18 cellular contexts compared by ENCODE assay signal in genomic region chr4:186216465-186217024, GRCh38. TPM values are rescaled to one million over a fixed set of nuclear protein-coding genes. Genes with fewer than 3 reads are reported as not detected.
DNase-seq lines count a peak whose midpoint lies in the region; ATAC-seq and TF ChIP-seq lines count a peak whose summit lies in the region.
"Had no signal": no experiment of that assay in that cellular context is flagged by ENCODE, and none has a peak within 500 bp of the region (broad histone marks: within the 10 kb centered on the region; RNA-seq: fewer than 3 reads in every experiment).

No MANE protein-coding gene starts in this region.

- no peaks in the 10 kb centered on the region for H3K27me3 ChIP-seq in gastroesophageal sphincter

- no peak overlapping the region for H3K4me3 ChIP-seq in gastroesophageal sphincter
- H3K4me3 ChIP-seq: psoas muscle had no signal

- no peak for TF ChIP-seq CTCF in gastroesophageal sphincter (IDR thresholded peaks at IDR 0.05)

- TF ChIP-seq EP300 in gastroesophageal sphincter (IDR thresholded peaks at IDR 0.05), result no peak

- TF ChIP-seq POLR2A in gastroesophageal sphincter (IDR thresholded peaks at IDR 0.05), result no peak

- peak; percentile 66 for DNase-seq in DMS 273 (lab: John Stamatoyannopoulos, UW; ENCODE audit: unreplicated experiment)
- DNase-seq in DMS 273 treated with DMSO at 0.1 percent for 48 hours (lab: John Stamatoyannopoulos, UW), result no peak
- DNase-seq in NCI-H1105 treated with DMSO at 0.1 percent for 48 hours (lab: John Stamatoyannopoulos, UW), result peak; percentile 50
- peak; percentile 81 for DNase-seq in NCI-H82 treated with DMSO at 0.1 percent for 48 hours (lab: John Stamatoyannopoulos, UW; ENCODE audit: unreplicated experiment)
- DNase-seq in left kidney (ENCODE audit: low read depth, low spot score), result peak; percentile 12
- DNase-seq in activated T-cell treated with anti-CD3 and anti-CD28 coated beads for 4 hours, result no peak
- DNase-seq: activated CD4-positive, alpha-beta T cell treated with anti-CD3 and anti-CD28 coated beads for 36 hours; activated CD8-positive, alpha-beta memory T cell treated with anti-CD3 and anti-CD28 coated beads, Interleukin-2, amount 10 ng/mL, durations not matched to agents 7 days and 5 days; left cardiac atrium; psoas muscle; SW 1271 had no signal

- no peak overlapping the region for H3K27ac ChIP-seq in gastroesophageal sphincter
- H3K27ac ChIP-seq: 22Rv1, epithelial cell of prostate, psoas muscle had no signal

- no peaks in the 10 kb centered on the region for H3K9me3 ChIP-seq in gastroesophageal sphincter
- H3K9me3 ChIP-seq: psoas muscle had no signal

- WGBS in gastroesophageal sphincter (ENCODE audit: low coverage in 1 of 2), 2 donors, result 55 to 62% methylated on average over 4 to 8 of the region's 8 CpGs

- H3K36me3 ChIP-seq in gastroesophageal sphincter, result peaks cover 0 to 13% of the 10 kb centered on the region in 2 donors

- ATAC-seq in gastroesophageal sphincter (no peak), GM21515 (IDR thresholded peaks at IDR 0.05; ENCODE audit: unreplicated experiment) (no peak)
- ATAC-seq: activated CD4-positive, alpha-beta T cell treated with anti-CD3 and anti-CD28 coated beads for 36 hours; activated CD8-positive, alpha-beta memory T cell treated with anti-CD3 and anti-CD28 coated beads, Interleukin-2, amount 10 ng/mL, durations not matched to agents 7 days and 5 days; activated T-helper 17 cell treated with anti-CD3 and anti-CD28 coated beads, Interleukin-2, amount 50 U/mL, for 72 hours; left cardiac atrium had no signal

- no peaks in the 10 kb centered on the region for H3K4me1 ChIP-seq in gastroesophageal sphincter
- H3K4me1 ChIP-seq: psoas muscle had no signal

RNA-seq across cellular contexts. Expression of gene KLKB1, which starts 10.8 kb away (rescaled TPM):
- total RNA-seq in gastroesophageal sphincter, result 1 to 10 TPM in 2 of 4 donors, under 1 TPM in 2; 0.81 to 3.1 (median 1.1) TPM
- total RNA-seq: activated CD4-positive, alpha-beta T cell treated with anti-CD3 and anti-CD28 coated beads for 36 hours; mesothelial cell of epicardium had no signal

RNA-seq across cellular contexts. Expression of gene CYP4V2, which starts 25.2 kb away (rescaled TPM):
- 10 to 100 TPM; 25.6 to 44.7 (median 32.5) TPM for total RNA-seq in gastroesophageal sphincter

RNA-seq across cellular contexts. Expression of gene F11, which starts 49.4 kb away (rescaled TPM):
- not detected for total RNA-seq in gastroesophageal sphincter
- total RNA-seq: activated CD4-positive, alpha-beta T cell treated with anti-CD3 and anti-CD28 coated beads for 36 hours; activated CD8-positive, alpha-beta memory T cell treated with anti-CD3 and anti-CD28 coated beads, Interleukin-2, amount 10 ng/mL, durations not matched to agents 7 days and 5 days; activated T-helper 17 cell treated with anti-CD3 and anti-CD28 coated beads, Interleukin-2, amount 50 U/mL, for 72 hours; left cardiac atrium; mesothelial cell of epicardium; subcutaneous adipose tissue had no signal

Comparison
In these comparisons a context has a peak if more than half of its experiments do, and no peak if none do; other contexts are left out.
1. DNase-seq: peak in DMS 273 (single experiment), NCI-H1105 treated with DMSO at 0.1 percent for 48 hours (single experiment), NCI-H82 treated with DMSO at 0.1 percent for 48 hours (single experiment) and left kidney (single experiment); none in DMS 273 treated with DMSO at 0.1 percent for 48 hours (single experiment) and activated T-cell treated with anti-CD3 and anti-CD28 coated beads for 4 hours (single experiment).